In genomic region chr2:171459498-171459897, GRCh38 we compare ENCODE assay signal across 2 cellular contexts.
TF ChIP-seq lines count a peak whose summit lies in the region.

No MANE protein-coding gene starts in this region.

TF ChIP-seq in HepG2, 621 proteins besides CTCF, POLR2A, EP300 and RAD21:
- no peak for TF ChIP-seq NFKBIZ (CRISPR knock-in tag; IDR thresholded peaks at IDR 0.05)
- no peak for TF ChIP-seq ZSCAN25 (CRISPR knock-in tag; IDR thresholded peaks at IDR 0.05)
- peak; percentile 90 for TF ChIP-seq ATF7 (IDR thresholded peaks at IDR 0.05)
- no peak for TF ChIP-seq ATF7 (CRISPR knock-in tag; IDR thresholded peaks at IDR 0.05)
- no peak for TF ChIP-seq MTF2 (CRISPR knock-in tag; IDR thresholded peaks at IDR 0.05; ENCODE audit: borderline replicate concordance)

TF ChIP-seq in K562, 482 proteins besides CTCF, POLR2A, EP300 and RAD21:
- TF ChIP-seq ATF3 (IDR thresholded peaks at IDR 0.05) (peak; percentile 39; the same call in 1 of the 2 replicates), ATF3 (CRISPR knock-in tag; conservative IDR thresholded peaks at IDR 0.05) (no peak), ESRRB (CRISPR knock-in tag; IDR thresholded peaks at IDR 0.05; ENCODE audit: borderline replicate concordance) (no peak), ZNF318 (IDR thresholded peaks at IDR 0.05; ENCODE audit: borderline replicate concordance in 1 of 2, low read depth in 1 of 2) (no peak)
